In the genomic region with DNA sequence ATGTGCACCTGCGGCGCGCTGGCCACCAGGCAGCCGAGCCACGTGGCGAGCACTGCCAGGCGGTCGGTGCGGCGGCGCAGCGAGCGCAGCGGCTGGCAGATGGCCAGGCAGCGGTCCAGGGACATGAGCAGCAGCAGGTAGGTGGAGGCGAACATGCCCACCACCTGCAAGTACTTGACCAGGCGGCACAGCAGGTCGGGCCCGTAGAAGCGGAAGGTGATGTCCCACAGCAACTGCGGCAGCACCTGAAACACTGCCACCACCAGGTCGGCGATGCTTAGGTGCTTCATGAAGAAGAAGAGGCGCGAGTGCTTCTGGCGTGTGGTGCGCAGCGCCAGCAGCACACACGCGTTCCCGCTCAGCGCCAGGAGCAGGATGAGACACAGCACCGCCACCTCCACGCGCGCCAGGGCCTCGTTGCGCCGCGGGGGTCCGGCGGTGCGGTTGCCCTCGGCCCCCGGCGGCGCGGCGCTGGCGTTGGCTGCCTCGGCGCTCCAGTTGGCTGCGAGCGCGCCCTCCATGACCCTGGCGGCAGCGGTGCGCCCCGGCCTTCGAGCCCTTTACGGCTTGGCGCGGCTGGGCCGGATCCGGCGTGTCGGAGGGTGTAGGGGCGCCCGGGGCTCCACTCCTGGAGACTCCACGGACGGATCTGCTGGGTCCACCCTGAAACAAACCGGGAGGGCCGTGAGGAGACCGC, we compare ENCODE assay signal across 9 cellular contexts. TPM values are rescaled to one million over a fixed set of nuclear protein-coding genes. Genes with fewer than 3 reads are reported as not detected.
DNase-seq lines count a peak whose midpoint lies in the region; ATAC-seq and TF ChIP-seq lines count a peak whose summit lies in the region.
"Had no signal": no experiment of that assay in that cellular context is flagged by ENCODE, and none has a peak within 500 bp of the region (broad histone marks: within the 10 kb centered on the region; RNA-seq: fewer than 3 reads in every experiment).

No MANE protein-coding gene starts in this region.

- 0% methylated on average over 1 of the region's 74 CpGs; no CpG with 5 or more reads in 1 of the 2 donors for WGBS in esophagus squamous epithelium, 2 donors

- peak in 3 of 6 experiments; percentile 6 to 51 (median 22) for TF ChIP-seq CTCF in esophagus squamous epithelium (IDR thresholded peaks at IDR 0.05)

- H3K4me3 ChIP-seq in esophagus squamous epithelium, result peak overlapping the region; percentile 1 to 60 (median 19)
- H3K4me3 ChIP-seq: adrenal gland had no signal

- H3K36me3 ChIP-seq in esophagus squamous epithelium, result no peaks in the 10 kb centered on the region
- H3K36me3 ChIP-seq: adrenal gland had no signal

- no peaks in the 10 kb centered on the region for H3K9me3 Mint-ChIP-seq in activated naive CD4-positive, alpha-beta T cell treated with anti-CD3 and anti-CD28 coated beads for 36 hours

- peaks cover 14 to 29% (median 23%) of the 10 kb centered on the region in 3 donors for H3K4me1 ChIP-seq in esophagus squamous epithelium

- H3K4me1 Mint-ChIP-seq in activated naive CD4-positive, alpha-beta T cell treated with anti-CD3 and anti-CD28 coated beads for 36 hours (ENCODE audit: low read depth), result peaks cover 14% of the 10 kb centered on the region

- H3K27ac ChIP-seq in esophagus squamous epithelium, result no peak overlapping the region
- H3K27ac ChIP-seq: adrenal gland had no signal

- H3K27me3 Mint-ChIP-seq in activated naive CD4-positive, alpha-beta T cell treated with anti-CD3 and anti-CD28 coated beads for 36 hours (ENCODE audit: low read depth), result peaks cover 42% of the 10 kb centered on the region

- H3K36me3 Mint-ChIP-seq in activated naive CD4-positive, alpha-beta T cell treated with anti-CD3 and anti-CD28 coated beads for 36 hours (ENCODE audit: low read depth), result no peaks in the 10 kb centered on the region

- peaks cover 5 to 74% (median 8%) of the 10 kb centered on the region in 4 donors for H3K27me3 ChIP-seq in esophagus squamous epithelium

- ATAC-seq in HG02678 (IDR thresholded peaks at IDR 0.05; ENCODE audit: unreplicated experiment), result peak; percentile 48

- TF ChIP-seq POLR2A in esophagus squamous epithelium (IDR thresholded peaks at IDR 0.05), result no peak

- no peak overlapping the region for H3K27ac Mint-ChIP-seq in activated naive CD4-positive, alpha-beta T cell treated with anti-CD3 and anti-CD28 coated beads for 36 hours

- CTCF ChIA-PET in activated naive CD4-positive, alpha-beta T cell treated with anti-CD3 and anti-CD28 coated beads for 36 hours (lab: Charles Lee), result no interaction called here

- intact Hi-C loops in activated naive CD4-positive, alpha-beta T cell treated with anti-CD3 and anti-CD28 coated beads for 36 hours (cut with micrococcal nuclease), result loop anchor here (5.0 to 10.0 kb wide), 4 partner anchors 86 to 414 kb away; no protein-coding TSS in a partner anchor
- intact Hi-C loops in esophagus squamous epithelium (cut with DNase I), result no loop called here

- H3K9me3 ChIP-seq in esophagus squamous epithelium, result no peaks in the 10 kb centered on the region
- H3K9me3 ChIP-seq: adrenal gland had no signal

- peak overlapping the region; percentile 3 for H3K4me3 Mint-ChIP-seq in activated naive CD4-positive, alpha-beta T cell treated with anti-CD3 and anti-CD28 coated beads for 36 hours

- peak; percentile 54 for DNase-seq in activated naive CD4-positive, alpha-beta T cell treated with anti-CD3 and anti-CD28 coated beads for 36 hours
- no peak for DNase-seq in activated naive CD4-positive, alpha-beta T cell treated with Interleukin-2 at 50 U/mL for 16 hours
- peak; percentile 32 for DNase-seq in NCI-H510A treated with DMSO at 0.1 percent for 48 hours (lab: John Stamatoyannopoulos, UW)
- no peak for DNase-seq in esophagus squamous epithelium (lab: John Stamatoyannopoulos, UW)
- peak; percentile 30 for DNase-seq in putamen (ENCODE audit: low spot score)
- no peak for DNase-seq in kidney glomerular epithelial cell (lab: John Stamatoyannopoulos, UW)
- DNase-seq in CD1c-positive myeloid dendritic cell (ENCODE audit: extremely low spot score), result no peak

RNA-seq across cellular contexts. Expression of a gene that starts 1.6 kb away (rescaled TPM):
- under 1 TPM; 0.57 to 0.74 TPM for total RNA-seq in activated naive CD4-positive, alpha-beta T cell treated with anti-CD3 and anti-CD28 coated beads for 36 hours
- 1 to 10 TPM; 3.8 to 9.0 (median 6.4) TPM for total RNA-seq in esophagus squamous epithelium

RNA-seq across cellular contexts. Expression of a gene that starts 34.2 kb away (rescaled TPM):
- not detected for total RNA-seq in activated naive CD4-positive, alpha-beta T cell treated with anti-CD3 and anti-CD28 coated beads for 36 hours
- total RNA-seq in esophagus squamous epithelium, result not detected
- total RNA-seq: adrenal gland had no signal

Comparison
In these comparisons a context has a peak if more than half of its experiments do, and no peak if none do; other contexts are left out.
1. DNase-seq: peak in activated naive CD4-positive, alpha-beta T cell treated with anti-CD3 and anti-CD28 coated beads for 36 hours (single experiment), NCI-H510A treated with DMSO at 0.1 percent for 48 hours (single experiment) and putamen (single experiment); none in activated naive CD4-positive, alpha-beta T cell treated with Interleukin-2 at 50 U/mL for 16 hours (single experiment), esophagus squamous epithelium (single experiment), kidney glomerular epithelial cell (single experiment) and CD1c-positive myeloid dendritic cell (single experiment).